ENCODE assay signal across 1 cellular context in the genomic region with DNA sequence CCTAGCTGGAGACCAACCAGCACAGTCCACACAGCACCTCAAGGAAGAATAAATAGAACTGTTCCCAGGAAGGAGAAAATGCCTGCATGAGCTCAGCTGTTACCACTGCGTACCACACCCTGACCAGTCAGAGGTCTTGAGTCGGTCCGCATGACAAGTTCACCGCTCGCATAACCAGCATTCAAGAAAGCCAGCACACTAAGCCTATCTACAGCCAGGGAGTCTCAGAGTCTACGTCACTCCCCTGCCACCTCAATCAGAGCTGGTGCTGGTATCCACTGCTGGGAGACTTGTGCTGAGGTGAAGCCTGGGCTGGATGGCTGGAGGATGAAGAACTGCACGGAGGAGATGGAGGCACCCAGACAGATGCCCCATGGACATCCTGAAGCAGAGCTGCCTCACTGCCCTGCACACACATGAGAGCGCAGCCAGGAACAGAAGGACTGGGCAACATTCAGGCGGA.
TF ChIP-seq lines count a peak whose summit lies in the region.

No MANE protein-coding gene starts in this region.

TF ChIP-seq in HepG2, 621 proteins besides CTCF, POLR2A, EP300 and RAD21 (continued from another document):
- TF ChIP-seq ZNF280B (CRISPR knock-in tag; IDR thresholded peaks at IDR 0.05; ENCODE audit: borderline replicate concordance) (no peak), GZF1 (CRISPR knock-in tag; IDR thresholded peaks at IDR 0.05) (no peak), PAF1 (CRISPR knock-in tag; IDR thresholded peaks at IDR 0.05) (peak; percentile 99), NFYC (CRISPR knock-in tag; IDR thresholded peaks at IDR 0.05) (no peak), RFXANK (CRISPR knock-in tag; IDR thresholded peaks at IDR 0.05) (no peak), JUNB (CRISPR knock-in tag; IDR thresholded peaks at IDR 0.05; ENCODE audit: borderline replicate concordance) (no peak), NFATC3 (CRISPR knock-in tag; IDR thresholded peaks at IDR 0.05) (no peak), RELA (CRISPR knock-in tag; IDR thresholded peaks at IDR 0.05) (no peak), SP4 (CRISPR knock-in tag; IDR thresholded peaks at IDR 0.05) (0 out of 2 replicates have a peak, but pooled peaks have one; percentile 4), SALL1 (CRISPR knock-in tag; IDR thresholded peaks at IDR 0.05) (peak; percentile 10; the same call in 1 of the 2 replicates)
- TF ChIP-seq, protein P1, sequence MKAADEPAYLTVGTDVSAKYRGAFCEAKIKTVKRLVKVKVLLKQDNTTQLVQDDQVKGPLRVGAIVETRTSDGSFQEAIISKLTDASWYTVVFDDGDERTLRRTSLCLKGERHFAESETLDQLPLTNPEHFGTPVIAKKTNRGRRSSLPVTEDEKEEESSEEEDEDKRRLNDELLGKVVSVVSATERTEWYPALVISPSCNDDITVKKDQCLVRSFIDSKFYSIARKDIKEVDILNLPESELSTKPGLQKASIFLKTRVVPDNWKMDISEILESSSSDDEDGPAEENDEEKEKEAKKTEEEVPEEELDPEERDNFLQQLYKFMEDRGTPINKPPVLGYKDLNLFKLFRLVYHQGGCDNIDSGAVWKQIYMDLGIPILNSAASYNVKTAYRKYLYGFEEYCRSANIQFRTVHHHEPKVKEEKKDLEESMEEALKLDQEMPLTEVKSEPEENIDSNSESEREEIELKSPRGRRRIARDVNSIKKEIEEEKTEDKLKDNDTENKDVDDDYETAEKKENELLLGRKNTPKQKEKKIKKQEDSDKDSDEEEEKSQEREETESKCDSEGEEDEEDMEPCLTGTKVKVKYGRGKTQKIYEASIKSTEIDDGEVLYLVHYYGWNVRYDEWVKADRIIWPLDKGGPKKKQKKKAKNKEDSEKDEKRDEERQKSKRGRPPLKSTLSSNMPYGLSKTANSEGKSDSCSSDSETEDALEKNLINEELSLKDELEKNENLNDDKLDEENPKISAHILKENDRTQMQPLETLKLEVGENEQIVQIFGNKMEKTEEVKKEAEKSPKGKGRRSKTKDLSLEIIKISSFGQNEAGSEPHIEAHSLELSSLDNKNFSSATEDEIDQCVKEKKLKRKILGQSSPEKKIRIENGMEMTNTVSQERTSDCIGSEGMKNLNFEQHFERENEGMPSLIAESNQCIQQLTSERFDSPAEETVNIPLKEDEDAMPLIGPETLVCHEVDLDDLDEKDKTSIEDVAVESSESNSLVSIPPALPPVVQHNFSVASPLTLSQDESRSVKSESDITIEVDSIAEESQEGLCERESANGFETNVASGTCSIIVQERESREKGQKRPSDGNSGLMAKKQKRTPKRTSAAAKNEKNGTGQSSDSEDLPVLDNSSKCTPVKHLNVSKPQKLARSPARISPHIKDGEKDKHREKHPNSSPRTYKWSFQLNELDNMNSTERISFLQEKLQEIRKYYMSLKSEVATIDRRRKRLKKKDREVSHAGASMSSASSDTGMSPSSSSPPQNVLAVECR (CRISPR knock-in tag; IDR thresholded peaks at IDR 0.05; ENCODE audit: borderline replicate concordance): 0 out of 2 replicates have a peak, but pooled peaks have one; percentile 8
